In the genomic region with DNA sequence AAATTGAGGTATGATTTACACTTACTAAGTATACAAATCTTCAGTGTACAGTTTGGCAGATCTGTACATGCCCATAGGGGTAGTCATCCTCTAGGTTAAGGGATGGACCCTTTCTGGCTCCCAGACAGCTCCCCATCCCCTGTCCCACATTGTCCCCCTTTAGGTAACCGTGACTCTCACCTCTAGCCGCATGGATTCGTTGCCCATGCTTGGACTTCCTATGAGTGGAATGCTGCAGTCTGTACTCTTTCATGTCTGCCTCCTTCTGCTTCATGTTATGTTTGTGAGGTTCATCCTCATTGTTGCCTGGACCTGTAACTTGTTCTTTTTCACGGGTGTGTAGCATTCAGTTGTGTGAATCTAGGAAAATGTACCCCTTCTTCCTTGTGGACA, we compare ENCODE assay signal across 18 cellular contexts. TPM values are rescaled to one million over a fixed set of nuclear protein-coding genes. Genes with fewer than 3 reads are reported as not detected.
DNase-seq lines count a peak whose midpoint lies in the region; ATAC-seq and TF ChIP-seq lines count a peak whose summit lies in the region.
"Had no signal": no experiment of that assay in that cellular context is flagged by ENCODE, and none has a peak within 500 bp of the region (broad histone marks: within the 10 kb centered on the region; RNA-seq: fewer than 3 reads in every experiment).

No MANE protein-coding gene starts in this region.

- H3K27ac Mint-ChIP-seq in CD14-positive monocyte (peak overlapping the region in 2 of 7 donors; percentile 82 to 85), activated B cell treated with CpG ODN at 0.5 μM for 24 hours (peak overlapping the region; percentile 90)
- peak overlapping the region in 2 of 9 donors; percentile 16 to 90 for H3K27ac Mint-ChIP-seq in naive thymus-derived CD4-positive, alpha-beta T cell
- H3K27ac Mint-ChIP-seq: activated naive CD4-positive, alpha-beta T cell treated with anti-CD3 and anti-CD28 coated beads, Interleukin-2, amount 50 U/mL, for 24 hours had no signal

- H3K27me3 Mint-ChIP-seq in CD14-positive monocyte (ENCODE audit: low read depth in 3 of 3) (peaks cover 0 to 3% (median 0%) of the 10 kb centered on the region in 3 donors), activated B cell treated with CpG ODN at 0.5 μM for 24 hours (no peaks in the 10 kb centered on the region)
- no peaks in the 10 kb centered on the region for H3K27me3 Mint-ChIP-seq in naive thymus-derived CD4-positive, alpha-beta T cell
- H3K27me3 Mint-ChIP-seq: activated naive CD4-positive, alpha-beta T cell treated with anti-CD3 and anti-CD28 coated beads, Interleukin-2, amount 50 U/mL, for 24 hours had no signal

- peaks cover 0 to 2% (median 0%) of the 10 kb centered on the region in 7 donors for H3K9me3 Mint-ChIP-seq in CD14-positive monocyte
- no peaks in the 10 kb centered on the region for H3K9me3 Mint-ChIP-seq in activated B cell treated with CpG ODN at 0.5 μM for 24 hours
- no peaks in the 10 kb centered on the region for H3K9me3 Mint-ChIP-seq in naive thymus-derived CD4-positive, alpha-beta T cell
- H3K9me3 Mint-ChIP-seq: activated naive CD4-positive, alpha-beta T cell treated with anti-CD3 and anti-CD28 coated beads, Interleukin-2, amount 50 U/mL, for 24 hours; WTC11 had no signal

- H3K27ac ChIP-seq in naive thymus-derived CD4-positive, alpha-beta T cell (ENCODE audit: low read depth, low read length): no peak overlapping the region
- peak overlapping the region in 1 of 2 donors; percentile 19 for H3K27ac ChIP-seq in right atrium auricular region
- H3K27ac ChIP-seq: parathyroid adenoma had no signal

- H3K36me3 Mint-ChIP-seq in CD14-positive monocyte (peaks cover 47 to 48% of the 10 kb centered on the region in 2 donors), activated B cell treated with CpG ODN at 0.5 μM for 24 hours (ENCODE audit: low read depth) (peaks cover 59% of the 10 kb centered on the region)
- peaks cover 0 to 22% (median 16%) of the 10 kb centered on the region in 5 donors for H3K36me3 Mint-ChIP-seq in naive thymus-derived CD4-positive, alpha-beta T cell

- DNase-seq in CD14-positive monocyte (ENCODE audit: low spot score) (no peak), GM12864 (ENCODE audit: low read depth) (no peak), activated B cell treated with CpG ODN at 0.5 μM for 24 hours (no peak), right atrium auricular region (ENCODE audit: low spot score) (no peak), hypothalamus (lab: John Stamatoyannopoulos, UW) (no peak)
- DNase-seq in naive thymus-derived CD4-positive, alpha-beta T cell: no peak
- DNase-seq: dorsolateral prefrontal cortex, MM.1S, NCI-H1694 treated with DMSO at 0.1 percent for 48 hours, SHP77, T-helper 2 cell, trophoblast cell had no signal

- H3K4me1 Mint-ChIP-seq in CD14-positive monocyte (peaks cover 32% of the 10 kb centered on the region), activated B cell treated with CpG ODN at 0.5 μM for 24 hours (peaks cover 85% of the 10 kb centered on the region)
- H3K4me1 Mint-ChIP-seq in naive thymus-derived CD4-positive, alpha-beta T cell: peaks cover 9 to 31% (median 16%) of the 10 kb centered on the region in 7 donors

- H3K4me1 ChIP-seq in naive thymus-derived CD4-positive, alpha-beta T cell (ENCODE audit: control insufficient read depth in 2 of 2, insufficient read depth in 2 of 2, low read length in 2 of 2): peaks cover 0 to 5% of the 10 kb centered on the region in 2 donors
- peaks cover 0 to 11% of the 10 kb centered on the region in 2 donors for H3K4me1 ChIP-seq in right atrium auricular region
- H3K4me1 ChIP-seq: parathyroid adenoma had no signal

- POLR2A ChIA-PET in activated B cell treated with CpG ODN at 0.5 μM for 24 hours (lab: Charles Lee): interaction anchor here (1.9 to 6.6 kb wide), 3 partner anchors 8 to 72 kb away, joined by 4 to 91 read pairs (median 82); partner anchors contain the start of gene SLC37A1
- POLR2A ChIA-PET in naive thymus-derived CD4-positive, alpha-beta T cell (lab: Charles Lee): no interaction called here

- H3K27me3 ChIP-seq in naive thymus-derived CD4-positive, alpha-beta T cell (ENCODE audit: control insufficient read depth in 2 of 2, insufficient read depth in 2 of 2, low read length in 2 of 2): no peaks in the 10 kb centered on the region
- no peaks in the 10 kb centered on the region for H3K27me3 ChIP-seq in right atrium auricular region
- H3K27me3 ChIP-seq: BE2C, dorsolateral prefrontal cortex had no signal

- H3K9me3 ChIP-seq in naive thymus-derived CD4-positive, alpha-beta T cell (ENCODE audit: control insufficient read depth in 2 of 3, low read length in 3 of 3): no peaks in the 10 kb centered on the region
- H3K9me3 ChIP-seq in right atrium auricular region: no peaks in the 10 kb centered on the region
- H3K9me3 ChIP-seq: BE2C had no signal

- peaks cover 0 to 18% (median 0%) of the 10 kb centered on the region in 3 experiments for H3K36me3 ChIP-seq in naive thymus-derived CD4-positive, alpha-beta T cell (ENCODE audit: control insufficient read depth in 2 of 3, insufficient read depth in 3 of 3, low read length in 3 of 3)
- no peaks in the 10 kb centered on the region for H3K36me3 ChIP-seq in right atrium auricular region
- H3K36me3 ChIP-seq: BE2C had no signal

- ATAC-seq in activated B cell treated with CpG ODN at 0.5 μM for 24 hours (ENCODE audit: low read depth) (no peak), GM18867 (IDR thresholded peaks at IDR 0.05; ENCODE audit: unreplicated experiment) (no peak), HG03378 (IDR thresholded peaks at IDR 0.05; ENCODE audit: unreplicated experiment) (no peak)
- no peak for ATAC-seq in naive thymus-derived CD4-positive, alpha-beta T cell
- ATAC-seq: WTC11 had no signal

- intact Hi-C loops in CD14-positive monocyte (cut with micrococcal nuclease): loop anchor here in 1 of 2 donors (5.0 kb wide), 1 partner anchor 37 kb away; the partner anchor contains the start of gene RSPH1
- intact Hi-C loops in activated B cell treated with CpG ODN at 0.5 μM for 24 hours (cut with micrococcal nuclease): loop anchor here (10.0 kb wide), 1 partner anchor 529 kb away; no protein-coding TSS in a partner anchor
- intact Hi-C loops in naive thymus-derived CD4-positive, alpha-beta T cell (cut with micrococcal nuclease): no loop called here

- H3K4me3 Mint-ChIP-seq in CD14-positive monocyte (peak overlapping the region; percentile 72 to 92), activated B cell treated with CpG ODN at 0.5 μM for 24 hours (peak overlapping the region; percentile 83)
- H3K4me3 Mint-ChIP-seq in naive thymus-derived CD4-positive, alpha-beta T cell: peak overlapping the region; percentile 40 to 80 (median 53)
- H3K4me3 Mint-ChIP-seq: activated naive CD4-positive, alpha-beta T cell treated with anti-CD3 and anti-CD28 coated beads, Interleukin-2, amount 50 U/mL, for 24 hours; WTC11 had no signal

- CTCF ChIA-PET in activated B cell treated with CpG ODN at 0.5 μM for 24 hours (lab: Charles Lee): interaction anchor here (0.9 to 1.5 kb wide), 4 partner anchors 19 to 224 kb away, joined by 3 to 4 read pairs (median 3); no protein-coding TSS in a partner anchor
- CTCF ChIA-PET in naive thymus-derived CD4-positive, alpha-beta T cell (lab: Charles Lee): no interaction called here

- TF ChIP-seq CTCF in CD14-positive monocyte (IDR thresholded peaks at IDR 0.05) (no peak), GM12864 (IDR thresholded peaks at IDR 0.05; ENCODE audit: low read depth, low read length, missing control alignments) (no peak), activated B cell treated with CpG ODN at 0.5 μM for 24 hours (IDR thresholded peaks at IDR 0.05) (no peak), right atrium auricular region (IDR thresholded peaks at IDR 0.05) (no peak)

- peak overlapping the region; percentile 32; the same call in 1 of the 2 replicates for H3K4me3 ChIP-seq in GM12864 (ENCODE audit: low read depth, low read length)
- H3K4me3 ChIP-seq in naive thymus-derived CD4-positive, alpha-beta T cell (ENCODE audit: low read length): no peak overlapping the region
- H3K4me3 ChIP-seq in right atrium auricular region: no peak overlapping the region

RNA-seq across cellular contexts. Expression of gene SLC37A1, which starts 20.3 kb away (rescaled TPM):
- polyA plus RNA-seq in CD14-positive monocyte: 1 to 10 TPM; 2.7 to 4.3 TPM
- 39.8 and 47.9 TPM in 2 replicates for total RNA-seq in activated B cell treated with CpG ODN at 0.5 μM for 24 hours
- total RNA-seq in naive thymus-derived CD4-positive, alpha-beta T cell: 10 to 100 TPM; 15.1 to 23.2 (median 18.1) TPM
- 1 to 10 TPM; 4.4 to 7.8 TPM for polyA plus RNA-seq in naive thymus-derived CD4-positive, alpha-beta T cell
- 1 to 10 TPM; 2.0 to 5.0 TPM for total RNA-seq in right atrium auricular region

RNA-seq across cellular contexts. Expression of gene RSPH1, which starts 37.9 kb away (rescaled TPM):
- not detected for polyA plus RNA-seq in CD14-positive monocyte
- total RNA-seq in activated B cell treated with CpG ODN at 0.5 μM for 24 hours: 0.38 TPM in 1 of 2 replicates, not detected in the other
- under 1 TPM in 2 of 5 experiments, not detected in 3; 0.27 to 0.40 TPM for total RNA-seq in naive thymus-derived CD4-positive, alpha-beta T cell
- not detected for polyA plus RNA-seq in naive thymus-derived CD4-positive, alpha-beta T cell
- not detected for total RNA-seq in right atrium auricular region
